ENCODE assay signal across 30 cellular contexts in genomic region chr1:3788756-3789420, GRCh38. TPM values are rescaled to one million over a fixed set of nuclear protein-coding genes. Genes with fewer than 3 reads are reported as not detected.
DNase-seq lines count a peak whose midpoint lies in the region; ATAC-seq, FAIRE-seq and TF ChIP-seq lines count a peak whose summit lies in the region.
"Had no signal": no experiment of that assay in that cellular context is flagged by ENCODE, and none has a peak within 500 bp of the region (broad histone marks: within the 10 kb centered on the region; RNA-seq: fewer than 3 reads in every experiment).

No MANE protein-coding gene starts in this region.

- H2AFZ ChIP-seq in GM23338, result no peak overlapping the region

- ATAC-seq in GM23338 (no peak), HG02588 (IDR thresholded peaks at IDR 0.05; ENCODE audit: unreplicated experiment) (no peak)
- ATAC-seq in effector memory CD8-positive, alpha-beta T cell (replicated peaks), result no peak
- ATAC-seq: activated CD8-positive, alpha-beta T cell treated with anti-CD3 and anti-CD28 coated beads for 36 hours; left lung; stimulated activated naive B cell treated with anti-CD40 and anti-IgM and Interleukin-4, amounts not matched to agents 10 μg/mL and 1 μg/mL and 100 μg/mL, for 72 hours had no signal

- H3K27me3 ChIP-seq in BLaER1 (no peaks in the 10 kb centered on the region), GM23338 (ENCODE audit: insufficient read depth) (no peaks in the 10 kb centered on the region)
- H3K27me3 ChIP-seq: left lung, spleen, vagina had no signal

- no peak for FAIRE-seq in kidney (lab: Jason Lieb, UNC)
- FAIRE-seq: D721Med, endometrium, GM12892, H54 had no signal

- H3K9ac ChIP-seq in BLaER1 (peak overlapping the region; percentile 63), kidney (ENCODE audit: low read length in 2 of 2) (no peak overlapping the region)

- TF ChIP-seq CTCF in GM23338 (conservative IDR thresholded peaks at IDR 0.05; ENCODE audit: low read depth in 2 of 2) (no peak), kidney (IDR thresholded peaks at IDR 0.05; ENCODE audit: borderline replicate concordance, extremely low read depth, insufficient read depth) (no peak)

- no peaks in the 10 kb centered on the region for H3K9me2 ChIP-seq in GM23338 (ENCODE audit: insufficient read depth)

- no peak overlapping the region for H3K4me3 Mint-ChIP-seq in GM23338
- H3K4me3 Mint-ChIP-seq in effector memory CD8-positive, alpha-beta T cell, result no peak overlapping the region
- H3K4me3 Mint-ChIP-seq: activated CD8-positive, alpha-beta T cell treated with anti-CD3 and anti-CD28 coated beads for 36 hours; stimulated activated naive B cell treated with anti-CD40 and anti-IgM and Interleukin-4, amounts not matched to agents 10 μg/mL and 1 μg/mL and 100 μg/mL, for 72 hours had no signal

- H3K4me3 ChIP-seq in BLaER1, result peak overlapping the region; percentile 15
- no peak overlapping the region for H3K4me3 ChIP-seq in GM23338
- no peak overlapping the region for H3K4me3 ChIP-seq in kidney (ENCODE audit: low read length in 2 of 2)
- H3K4me3 ChIP-seq: left lung, spleen, thoracic aorta, vagina had no signal

- H3K4me1 Mint-ChIP-seq in GM23338, result peaks cover 43% of the 10 kb centered on the region
- peaks cover 25 to 34% of the 10 kb centered on the region in 2 donors for H3K4me1 Mint-ChIP-seq in effector memory CD8-positive, alpha-beta T cell (ENCODE audit: low read depth in 2 of 2)

- no peaks in the 10 kb centered on the region for H3K9me3 ChIP-seq in BLaER1
- H3K9me3 ChIP-seq in kidney (ENCODE audit: control insufficient read depth in 1 of 2, low read length in 2 of 2), result no peaks in the 10 kb centered on the region
- H3K9me3 ChIP-seq: left lung, spleen, thoracic aorta, vagina had no signal

- H3K36me3 Mint-ChIP-seq in GM23338 (ENCODE audit: low read depth), result peaks cover 63% of the 10 kb centered on the region
- H3K36me3 Mint-ChIP-seq in effector memory CD8-positive, alpha-beta T cell (ENCODE audit: insufficient read depth), result peaks cover 56% of the 10 kb centered on the region
- H3K36me3 Mint-ChIP-seq: naive B cell had no signal

- H3F3A ChIP-seq in GM23338 (replicated peaks; ENCODE audit: low read depth), result peaks cover 5% of the 10 kb centered on the region; the same call in 1 of the 2 replicates

- peaks cover 24% of the 10 kb centered on the region for H3K27me3 Mint-ChIP-seq in GM23338 (ENCODE audit: insufficient read depth, low read depth, poor library complexity)
- no peaks in the 10 kb centered on the region for H3K27me3 Mint-ChIP-seq in effector memory CD8-positive, alpha-beta T cell
- H3K27me3 Mint-ChIP-seq: activated CD8-positive, alpha-beta T cell treated with anti-CD3 and anti-CD28 coated beads for 36 hours; naive B cell; stimulated activated naive B cell treated with anti-CD40 and anti-IgM and Interleukin-4, amounts not matched to agents 10 μg/mL and 1 μg/mL and 100 μg/mL, for 72 hours had no signal

- peak overlapping the region; percentile 66 for H3K27ac Mint-ChIP-seq in GM23338
- H3K27ac Mint-ChIP-seq in effector memory CD8-positive, alpha-beta T cell, result peak overlapping the region; percentile 95
- H3K27ac Mint-ChIP-seq: activated CD8-positive, alpha-beta T cell treated with anti-CD3 and anti-CD28 coated beads for 36 hours; stimulated activated naive B cell treated with anti-CD40 and anti-IgM and Interleukin-4, amounts not matched to agents 10 μg/mL and 1 μg/mL and 100 μg/mL, for 72 hours had no signal

- H4K20me1 ChIP-seq in BLaER1 (peaks cover 100% of the 10 kb centered on the region), GM23338 (replicated peaks; ENCODE audit: insufficient read depth) (no peaks in the 10 kb centered on the region; the same call in 1 of the 2 replicates)

- H3K4me2 ChIP-seq in BLaER1 (peak overlapping the region; percentile 90), GM23338 (no peak overlapping the region)

- H3K27ac ChIP-seq in BLaER1 (peak overlapping the region; percentile 25; the same call in 1 of the 2 replicates), GM23338 (ENCODE audit: low read depth) (peak overlapping the region; percentile 63; the same call in 1 of the 2 replicates), kidney (ENCODE audit: low read depth in 2 of 2, low read length in 2 of 2) (no peak overlapping the region)
- H3K27ac ChIP-seq: left lung, thoracic aorta, vagina had no signal

- DNase-seq in GM23338 (ENCODE audit: low spot score), result no peak
- no peak for DNase-seq in effector memory CD8-positive, alpha-beta T cell
- peak; percentile 60 for DNase-seq in kidney
- DNase-seq in NCI-H1092 treated with DMSO at 0.1 percent for 48 hours (lab: John Stamatoyannopoulos, UW), result no peak
- DNase-seq in T-helper 2 cell, result no peak
- DNase-seq in LoVo (ENCODE audit: low spot score), result no peak
- DNase-seq: activated CD4-positive, CD25-positive, alpha-beta regulatory T cell treated with anti-CD3 and anti-CD28 coated beads, Interleukin-2, amount 50 U/mL, for 72 hours; activated CD8-positive, alpha-beta T cell treated with anti-CD3 and anti-CD28 coated beads for 36 hours; amniotic stem cell; cortex of kidney; naive B cell; NCI-H1417; NCI-H2081; spleen; stimulated activated CD4-positive, alpha-beta T cell treated with anti-CD3 and anti-CD28 coated beads, Interleukin-2, amount 100 ng/mL, for 48 hours; stimulated activated naive B cell treated with anti-CD40 and anti-IgM and Interleukin-4, amounts not matched to agents 10 μg/mL and 1 μg/mL and 100 μg/mL, for 72 hours; SW 1271 had no signal

- H3K9me3 Mint-ChIP-seq in GM23338, result no peaks in the 10 kb centered on the region
- H3K9me3 Mint-ChIP-seq in effector memory CD8-positive, alpha-beta T cell, result no peaks in the 10 kb centered on the region
- H3K9me3 Mint-ChIP-seq: activated CD8-positive, alpha-beta T cell treated with anti-CD3 and anti-CD28 coated beads for 36 hours; naive B cell; stimulated activated naive B cell treated with anti-CD40 and anti-IgM and Interleukin-4, amounts not matched to agents 10 μg/mL and 1 μg/mL and 100 μg/mL, for 72 hours had no signal

- intact Hi-C loops in kidney (cut with DNase I), result no loop called here

- peaks cover 83% of the 10 kb centered on the region for H3K4me1 ChIP-seq in BLaER1
- H3K4me1 ChIP-seq in GM23338 (ENCODE audit: insufficient read depth), result peaks cover 21% of the 10 kb centered on the region
- peaks cover 0 to 2% of the 10 kb centered on the region in 2 donors for H3K4me1 ChIP-seq in kidney (ENCODE audit: control insufficient read depth in 1 of 2, insufficient read depth in 1 of 2, low read depth in 1 of 2, low read length in 2 of 2)

- peaks cover 53% of the 10 kb centered on the region for H3K79me2 ChIP-seq in GM23338 (replicated peaks; ENCODE audit: insufficient read depth)

- H3K36me3 ChIP-seq in BLaER1 (peaks cover 73% of the 10 kb centered on the region), GM23338 (ENCODE audit: insufficient read depth) (peaks cover 6% of the 10 kb centered on the region), kidney (ENCODE audit: control insufficient read depth in 1 of 2, insufficient read depth in 2 of 2, low read length in 2 of 2) (peaks cover 7 to 11% of the 10 kb centered on the region in 2 donors)

TF ChIP-seq in GM23338, 12 proteins besides CTCF, POLR2A, EP300 and RAD21:
- no peak for TF ChIP-seq NANOG (IDR thresholded peaks at IDR 0.05; ENCODE audit: borderline replicate concordance)
- TF ChIP-seq ZNF331 (CRISPR knock-in tag; IDR thresholded peaks at IDR 0.05; ENCODE audit: low read depth), result no peak
- TF ChIP-seq ZNF114 (CRISPR knock-in tag; IDR thresholded peaks at IDR 0.05), result no peak
- no peak for TF ChIP-seq CREB1 (CRISPR knock-in tag; IDR thresholded peaks at IDR 0.05; ENCODE audit: low read depth)
- no peak for TF ChIP-seq EZH2 (IDR thresholded peaks at IDR 0.05; ENCODE audit: low read depth, unreplicated experiment)
- no peak for TF ChIP-seq ETS1 (IDR thresholded peaks at IDR 0.05)
- no peak for TF ChIP-seq POLR2AphosphoS5 (IDR thresholded peaks at IDR 0.05; ENCODE audit: low read depth)

RNA-seq across cellular contexts. Expression of gene LRRC47, which starts 7.4 kb away (rescaled TPM):
- total RNA-seq in GM23338 (2014; rRNA removed; shearing (Covaris generic)), result 75.7 and 76.8 TPM in 2 replicates
- polyA plus RNA-seq in GM23338 (2016; fragmentation: Nextera tagmentation; extraction: Ambion mirVana) (15.8 and 17.2 TPM in 2 replicates), kidney (ENCODE audit: insufficient read depth, low read depth, low replicate concordance) (28.8 TPM)
- 42.4 TPM for total RNA-seq in kidney

RNA-seq across cellular contexts. Expression of gene SMIM1, which starts 16.3 kb away (rescaled TPM):
- 3.2 TPM in 1 of 2 replicates, not detected in the other for total RNA-seq in GM23338 (2014; rRNA removed; shearing (Covaris generic))
- polyA plus RNA-seq in GM23338 (2016; fragmentation: Nextera tagmentation; extraction: Ambion mirVana) (7.2 and 12.0 TPM in 2 replicates), kidney (ENCODE audit: insufficient read depth, low read depth, low replicate concordance) (49.5 TPM)
- 7.0 TPM for total RNA-seq in kidney
- total RNA-seq: Daoy, vagina had no signal
- polyA plus RNA-seq: fibroblast of lung had no signal

RNA-seq across cellular contexts. Expression of gene CCDC27, which starts 36.6 kb away (rescaled TPM):
- total RNA-seq in GM23338 (2014; rRNA removed; shearing (Covaris generic)), result 0.45 TPM in 1 of 2 replicates, not detected in the other
- 0.18 TPM in 1 of 2 replicates, not detected in the other for polyA plus RNA-seq in GM23338 (2016; fragmentation: Nextera tagmentation; extraction: Ambion mirVana)
- not detected for total RNA-seq in kidney
- polyA plus RNA-seq in kidney (ENCODE audit: insufficient read depth, low read depth, low replicate concordance), result not detected
- total RNA-seq: activated CD8-positive, alpha-beta T cell treated with anti-CD3 and anti-CD28 coated beads for 36 hours; Daoy; fibroblast of lung; left lung; OCI-LY7; osteocyte; spleen; thoracic aorta; vagina had no signal
- polyA plus RNA-seq: fibroblast of lung, spleen had no signal

Comparison
In these comparisons a context has a peak if more than half of its experiments do, and no peak if none do; other contexts are left out.
1. H3K27ac ChIP-seq: peak in BLaER1 (single experiment) and GM23338 (single experiment); none in kidney (0 of 2).